23 cellular contexts compared by ENCODE assay signal in genomic region chr11:26490546-26490945, GRCh38.
DNase-seq lines count a peak whose midpoint lies in the region; ATAC-seq, FAIRE-seq and TF ChIP-seq lines count a peak whose summit lies in the region.
"Had no signal": no experiment of that assay in that cellular context is flagged by ENCODE, and none has a peak within 500 bp of the region (broad histone marks: within the 10 kb centered on the region; RNA-seq: fewer than 3 reads in every experiment).

No MANE protein-coding gene starts in this region.

- ATAC-seq in GM18511 (IDR thresholded peaks at IDR 0.05; ENCODE audit: unreplicated experiment) (no peak), upper lobe of left lung (ENCODE audit: low FRiP score in 2 of 2) (no peak)
- ATAC-seq: A549; CD8-positive, alpha-beta T cell had no signal

- TF ChIP-seq CTCF in astrocyte of the cerebellum (IDR thresholded peaks at IDR 0.05; ENCODE audit: low read depth, low read length, missing control alignments) = no peak
- no peak for TF ChIP-seq CTCF in fibroblast of mammary gland (conservative IDR thresholded peaks at IDR 0.05; ENCODE audit: control insufficient read depth, insufficient read depth, low read depth, low read length)
- no peak for TF ChIP-seq CTCF in upper lobe of left lung (IDR thresholded peaks at IDR 0.05)
- no peak for TF ChIP-seq CTCF in GM20000 (IDR thresholded peaks at IDR 0.05; ENCODE audit: extremely low read depth, missing control alignments)

- peaks cover 7% of the 10 kb centered on the region; the same call in 1 of the 2 replicates for H3K9me3 ChIP-seq in SJCRH30 (replicated peaks)
- peaks cover 0 to 2% (median 0%) of the 10 kb centered on the region in 4 donors for H3K9me3 ChIP-seq in upper lobe of left lung
- H3K9me3 ChIP-seq: A549 had no signal

- no peaks in the 10 kb centered on the region for H3K36me3 ChIP-seq in SJCRH30
- no peaks in the 10 kb centered on the region for H3K36me3 ChIP-seq in upper lobe of left lung
- H3K36me3 ChIP-seq: BLaER1 treated with 17β-estradiol and CSF1 and Interleukin-3, amounts not matched to agents 10 nM and 100 nM had no signal

- peak overlapping the region; percentile 71 for H3K27ac ChIP-seq in SJCRH30
- H3K27ac ChIP-seq in upper lobe of left lung = no peak overlapping the region
- H3K27ac ChIP-seq: 22Rv1; A549; BLaER1 treated with 17β-estradiol and CSF1 and Interleukin-3, amounts not matched to agents 10 nM and 100 nM; C4-2B had no signal

- in situ Hi-C loops in astrocyte of the cerebellum (cut with HindIII; ENCODE audit: low sequenced_read_pairs) = no loop called here

- H3K4me3 ChIP-seq in SJCRH30 (no peak overlapping the region), astrocyte of the cerebellum (ENCODE audit: low read depth, low read length) (no peak overlapping the region), fibroblast of mammary gland (ENCODE audit: control insufficient read depth, low read depth, low read length) (no peak overlapping the region), upper lobe of left lung (no peak overlapping the region)
- H3K4me3 ChIP-seq: A549; BLaER1 treated with 17β-estradiol and CSF1 and Interleukin-3, amounts not matched to agents 10 nM and 100 nM had no signal

- H3K4me1 ChIP-seq in SJCRH30 (peaks cover 51% of the 10 kb centered on the region), upper lobe of left lung (no peaks in the 10 kb centered on the region)
- H3K4me1 ChIP-seq: A549; BLaER1 treated with 17β-estradiol and CSF1 and Interleukin-3, amounts not matched to agents 10 nM and 100 nM; Caco-2 had no signal

- TF ChIP-seq EP300 in upper lobe of left lung (IDR thresholded peaks at IDR 0.05) = no peak

- H3K27me3 ChIP-seq in SJCRH30 (no peaks in the 10 kb centered on the region), upper lobe of left lung (no peaks in the 10 kb centered on the region)
- H3K27me3 ChIP-seq: BLaER1 treated with 17β-estradiol and CSF1 and Interleukin-3, amounts not matched to agents 10 nM and 100 nM had no signal

- no peak for TF ChIP-seq POLR2A in upper lobe of left lung (IDR thresholded peaks at IDR 0.05)

- DNase-seq in SJCRH30 (peak; percentile 52 to 88), astrocyte of the cerebellum (ENCODE audit: low read depth) (peak; percentile 36), fibroblast of mammary gland (ENCODE audit: low read depth) (peak; percentile 8), urothelium cell line (ENCODE audit: low spot score) (no peak), upper lobe of left lung (no peak), GM20000 (ENCODE audit: low spot score) (no peak)
- DNase-seq: AML-193; Caco-2; Calu3; CD4-positive, alpha-beta T cell; CD8-positive, alpha-beta T cell; DMS79 treated with DMSO at 0.1 percent for 48 hours; GF-D8 had no signal

- FAIRE-seq in urothelium cell line (lab: Jason Lieb, UNC) = peak; percentile 5
- FAIRE-seq: A549, D721Med, G401.6, GM12891, GM18507, GM19239 had no signal

- whole genome bisulfite sequencing in upper lobe of left lung, 2 donors = 67 to 81% methylated on average over 6 of the region's 6 CpGs

Comparison
In these comparisons a context has a peak if more than half of its experiments do, and no peak if none do; other contexts are left out.
1. DNase-seq: peak in SJCRH30 (2 of 2), astrocyte of the cerebellum (single experiment) and fibroblast of mammary gland (single experiment); none in urothelium cell line (single experiment), upper lobe of left lung (0 of 2) and GM20000 (single experiment).